Comparison of ENCODE assay signal across 1 cellular context in genomic region chr7:55429835-55430499, GRCh38.
TF ChIP-seq lines count a peak whose summit lies in the region.

No MANE protein-coding gene starts in this region.

TF ChIP-seq in GM23338, 12 proteins besides CTCF, POLR2A, EP300 and RAD21:
- TF ChIP-seq, protein P1, sequence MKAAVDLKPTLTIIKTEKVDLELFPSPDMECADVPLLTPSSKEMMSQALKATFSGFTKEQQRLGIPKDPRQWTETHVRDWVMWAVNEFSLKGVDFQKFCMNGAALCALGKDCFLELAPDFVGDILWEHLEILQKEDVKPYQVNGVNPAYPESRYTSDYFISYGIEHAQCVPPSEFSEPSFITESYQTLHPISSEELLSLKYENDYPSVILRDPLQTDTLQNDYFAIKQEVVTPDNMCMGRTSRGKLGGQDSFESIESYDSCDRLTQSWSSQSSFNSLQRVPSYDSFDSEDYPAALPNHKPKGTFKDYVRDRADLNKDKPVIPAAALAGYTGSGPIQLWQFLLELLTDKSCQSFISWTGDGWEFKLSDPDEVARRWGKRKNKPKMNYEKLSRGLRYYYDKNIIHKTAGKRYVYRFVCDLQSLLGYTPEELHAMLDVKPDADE (IDR thresholded peaks at IDR 0.05) = no peak
- TF ChIP-seq EZH2phosphoT487 (IDR thresholded peaks at IDR 0.05; ENCODE audit: unreplicated experiment) (no peak), CREB1 (CRISPR knock-in tag; IDR thresholded peaks at IDR 0.05; ENCODE audit: low read depth) (no peak), STAT1 (IDR thresholded peaks at IDR 0.05; ENCODE audit: unreplicated experiment) (no peak), ZNF114 (CRISPR knock-in tag; IDR thresholded peaks at IDR 0.05) (no peak), EZH2 (IDR thresholded peaks at IDR 0.05; ENCODE audit: low read depth, unreplicated experiment) (no peak), NANOG (IDR thresholded peaks at IDR 0.05; ENCODE audit: borderline replicate concordance) (no peak), POLR2AphosphoS5 (IDR thresholded peaks at IDR 0.05; ENCODE audit: low read depth) (no peak), ZNF331 (CRISPR knock-in tag; IDR thresholded peaks at IDR 0.05; ENCODE audit: low read depth) (no peak), ZNF462 (CRISPR knock-in tag; IDR thresholded peaks at IDR 0.05) (no peak), JUNB (IDR thresholded peaks at IDR 0.05; ENCODE audit: unreplicated experiment) (no peak)
- TF ChIP-seq, protein P2, sequence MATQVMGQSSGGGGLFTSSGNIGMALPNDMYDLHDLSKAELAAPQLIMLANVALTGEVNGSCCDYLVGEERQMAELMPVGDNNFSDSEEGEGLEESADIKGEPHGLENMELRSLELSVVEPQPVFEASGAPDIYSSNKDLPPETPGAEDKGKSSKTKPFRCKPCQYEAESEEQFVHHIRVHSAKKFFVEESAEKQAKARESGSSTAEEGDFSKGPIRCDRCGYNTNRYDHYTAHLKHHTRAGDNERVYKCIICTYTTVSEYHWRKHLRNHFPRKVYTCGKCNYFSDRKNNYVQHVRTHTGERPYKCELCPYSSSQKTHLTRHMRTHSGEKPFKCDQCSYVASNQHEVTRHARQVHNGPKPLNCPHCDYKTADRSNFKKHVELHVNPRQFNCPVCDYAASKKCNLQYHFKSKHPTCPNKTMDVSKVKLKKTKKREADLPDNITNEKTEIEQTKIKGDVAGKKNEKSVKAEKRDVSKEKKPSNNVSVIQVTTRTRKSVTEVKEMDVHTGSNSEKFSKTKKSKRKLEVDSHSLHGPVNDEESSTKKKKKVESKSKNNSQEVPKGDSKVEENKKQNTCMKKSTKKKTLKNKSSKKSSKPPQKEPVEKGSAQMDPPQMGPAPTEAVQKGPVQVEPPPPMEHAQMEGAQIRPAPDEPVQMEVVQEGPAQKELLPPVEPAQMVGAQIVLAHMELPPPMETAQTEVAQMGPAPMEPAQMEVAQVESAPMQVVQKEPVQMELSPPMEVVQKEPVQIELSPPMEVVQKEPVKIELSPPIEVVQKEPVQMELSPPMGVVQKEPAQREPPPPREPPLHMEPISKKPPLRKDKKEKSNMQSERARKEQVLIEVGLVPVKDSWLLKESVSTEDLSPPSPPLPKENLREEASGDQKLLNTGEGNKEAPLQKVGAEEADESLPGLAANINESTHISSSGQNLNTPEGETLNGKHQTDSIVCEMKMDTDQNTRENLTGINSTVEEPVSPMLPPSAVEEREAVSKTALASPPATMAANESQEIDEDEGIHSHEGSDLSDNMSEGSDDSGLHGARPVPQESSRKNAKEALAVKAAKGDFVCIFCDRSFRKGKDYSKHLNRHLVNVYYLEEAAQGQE (IDR thresholded peaks at IDR 0.05; ENCODE audit: unreplicated experiment) = no peak
TF ChIP-seq in GM23338: peak in this region for 0.
